In the genomic region with DNA sequence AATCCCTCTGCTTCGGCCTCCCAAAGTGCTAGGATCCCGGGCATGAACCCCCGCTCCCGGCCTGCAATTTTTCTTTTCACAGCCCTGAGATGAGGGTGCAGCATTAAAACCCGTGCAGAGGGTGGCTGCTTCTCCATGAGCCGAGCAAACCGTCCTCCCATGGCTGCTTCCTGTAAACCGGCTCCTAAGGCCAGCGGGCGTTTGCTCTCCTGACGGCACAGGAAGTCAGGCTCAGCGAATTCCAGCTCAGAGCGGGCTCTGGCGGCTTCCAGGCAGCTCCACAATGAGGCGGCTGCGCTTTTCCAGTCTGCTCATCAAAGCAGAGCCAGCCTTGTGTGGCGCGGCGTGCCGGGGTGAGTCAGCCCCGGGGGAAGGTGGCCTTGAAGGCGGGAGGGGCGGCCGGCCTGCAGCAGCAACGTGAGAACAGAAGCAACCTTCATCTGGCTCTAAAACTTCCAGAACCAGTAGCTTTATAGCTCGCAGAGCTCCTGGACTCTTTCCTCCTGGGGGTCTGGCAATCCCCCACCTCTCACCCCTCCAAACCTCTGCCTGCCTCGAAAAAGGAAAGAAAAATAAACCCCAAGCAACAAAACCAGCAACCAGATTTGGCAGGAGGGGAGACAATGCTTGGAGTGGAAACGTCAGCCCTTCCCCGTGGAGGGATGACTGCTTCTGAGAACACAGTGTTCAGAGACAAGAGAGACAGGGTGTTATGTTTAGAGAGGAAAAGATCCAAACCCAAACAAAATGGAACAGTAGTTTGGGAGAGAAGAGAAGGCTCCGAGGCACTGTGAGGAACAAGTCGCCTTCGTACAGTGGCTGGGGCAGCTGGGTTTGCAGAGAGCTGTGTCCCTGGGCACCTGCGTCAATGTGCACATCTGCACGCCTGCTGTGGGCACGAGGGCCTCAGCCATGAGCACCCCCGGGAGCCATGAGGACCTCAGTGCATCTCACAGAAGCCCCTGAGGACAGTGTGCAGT, we compare ENCODE assay signal across 1 cellular context.
A peak's percentile ranks its signal among the peaks of the same experiment; 100 is the strongest.
TF ChIP-seq lines count a peak whose summit lies in the region.

No MANE protein-coding gene starts in this region.

TF ChIP-seq in H1, 55 proteins besides CTCF, POLR2A, EP300 and RAD21 (continued from another document):
- peak; percentile 73 for TF ChIP-seq MAX (IDR thresholded peaks at IDR 0.05)
- TF ChIP-seq POLR2AphosphoS5 (IDR thresholded peaks at IDR 0.05; ENCODE audit: low read depth, low read length), result peak; percentile 64; the same call in 1 of the 2 replicates
- peak; percentile 60; the same call in 1 of the 2 replicates for TF ChIP-seq JUN (IDR thresholded peaks at IDR 0.05; ENCODE audit: low read depth, low read length)
- TF ChIP-seq SP1 (IDR thresholded peaks at IDR 0.05; ENCODE audit: low read depth, low read length), result peak; percentile 34; the same call in 1 of the 2 replicates
- peak; percentile 85 for TF ChIP-seq GABPA (IDR thresholded peaks at IDR 0.05; ENCODE audit: borderline replicate concordance, insufficient read depth, low read length)
- no peak for TF ChIP-seq ZNF274 (IDR thresholded peaks at IDR 0.05; ENCODE audit: borderline replicate concordance, extremely low read depth, low read length)
- TF ChIP-seq TAF1 (IDR thresholded peaks at IDR 0.05; ENCODE audit: low read depth, low read length), result peak; percentile 77; the same call in 1 of the 2 replicates
- no peak for TF ChIP-seq SP2 (IDR thresholded peaks at IDR 0.05; ENCODE audit: low read length)
- TF ChIP-seq FOSL1 (IDR thresholded peaks at IDR 0.05; ENCODE audit: insufficient read depth, low read depth, low read length), result no peak
- TF ChIP-seq TBP (IDR thresholded peaks at IDR 0.05; ENCODE audit: low read depth, low read length), result peak; percentile 73
- TF ChIP-seq TAF7 (optimal IDR thresholded peaks at IDR 0.05; ENCODE audit: borderline replicate concordance, low read depth, low read length), result peak; percentile 53
- TF ChIP-seq CREB1 (IDR thresholded peaks at IDR 0.05), result peak; percentile 43; the same call in 1 of the 2 replicates
- TF ChIP-seq YY1 (IDR thresholded peaks at IDR 0.05; ENCODE audit: low read depth, low read length), result peak; percentile 60
- peak; percentile 83 for TF ChIP-seq TEAD4 (IDR thresholded peaks at IDR 0.05; ENCODE audit: low read depth, low read length)
- TF ChIP-seq JUND (IDR thresholded peaks at IDR 0.05; ENCODE audit: low read length), result peak; percentile 87
- no peak for TF ChIP-seq SP4 (IDR thresholded peaks at IDR 0.05; ENCODE audit: low read length)
- TF ChIP-seq E2F6 (IDR thresholded peaks at IDR 0.05), result peak; percentile 71
